1 cellular context compared by ENCODE assay signal in genomic region chr3:22982981-22983582, GRCh38.
TF ChIP-seq lines count a peak whose summit lies in the region.

No MANE protein-coding gene starts in this region.

TF ChIP-seq in H1, 55 proteins besides CTCF, POLR2A, EP300 and RAD21:
- TF ChIP-seq ZNF274 (IDR thresholded peaks at IDR 0.05; ENCODE audit: borderline replicate concordance, extremely low read depth, low read length) (no peak), SP4 (IDR thresholded peaks at IDR 0.05; ENCODE audit: low read length) (no peak), CEBPB (IDR thresholded peaks at IDR 0.05; ENCODE audit: low read depth, low read length) (no peak), JUN (IDR thresholded peaks at IDR 0.05; ENCODE audit: low read depth, low read length) (no peak), SUZ12 (IDR thresholded peaks at IDR 0.05; ENCODE audit: low read length) (no peak), POU5F1 (IDR thresholded peaks at IDR 0.05; ENCODE audit: low read depth, low read length) (no peak), YY1 (IDR thresholded peaks at IDR 0.05; ENCODE audit: low read depth, low read length) (no peak), GABPA (IDR thresholded peaks at IDR 0.05; ENCODE audit: borderline replicate concordance, insufficient read depth, low read length) (no peak), E2F6 (IDR thresholded peaks at IDR 0.05) (no peak), KDM4A (IDR thresholded peaks at IDR 0.05; ENCODE audit: low read depth, low read length, severe bottlenecking) (no peak), MAFK (IDR thresholded peaks at IDR 0.05; ENCODE audit: low read depth, low read length) (no peak), SRF (IDR thresholded peaks at IDR 0.05; ENCODE audit: low read depth, low read length) (no peak), MAX (IDR thresholded peaks at IDR 0.05) (no peak), CHD1 (IDR thresholded peaks at IDR 0.05; ENCODE audit: low read depth, low read length) (no peak), HDAC2 (IDR thresholded peaks at IDR 0.05; ENCODE audit: borderline replicate concordance in 1 of 2, low read depth in 2 of 2, low read length in 2 of 2) (no peak), SIN3A (conservative IDR thresholded peaks at IDR 0.05 in 1 of 2, IDR thresholded peaks at IDR 0.05 in 1 of 2; ENCODE audit: low read depth in 1 of 2, low read length in 2 of 2) (no peak), KDM5A (IDR thresholded peaks at IDR 0.05; ENCODE audit: low read length) (no peak)
TF ChIP-seq in H1: peak in this region for 0.
